Comparison of ENCODE assay signal across 6 cellular contexts in genomic region chr2:80715433-80715832, GRCh38.
"Had no signal": no experiment of that assay in that cellular context is flagged by ENCODE, and none has a peak within 500 bp of the region (broad histone marks: within the 10 kb centered on the region; RNA-seq: fewer than 3 reads in every experiment).

No MANE protein-coding gene starts in this region.

- DNase-seq: GM23248, H9, HCEC 1CT, IMR-90, KG1 had no signal

- H3K4me3 ChIP-seq: GM23248, K562 had no signal

- H2AFZ ChIP-seq: GM23248 had no signal

- ATAC-seq: K562 had no signal

- H3K9ac ChIP-seq: GM23248 had no signal

- H3K27ac ChIP-seq: GM23248 had no signal
